Comparison of ENCODE assay signal across 19 cellular contexts in genomic region chr20:3922983-3923339, GRCh38. TPM values are rescaled to one million over a fixed set of nuclear protein-coding genes. Genes with fewer than 3 reads are reported as not detected.
DNase-seq lines count a peak whose midpoint lies in the region; ATAC-seq and TF ChIP-seq lines count a peak whose summit lies in the region.
"Had no signal": no experiment of that assay in that cellular context is flagged by ENCODE, and none has a peak within 500 bp of the region (broad histone marks: within the 10 kb centered on the region; RNA-seq: fewer than 3 reads in every experiment).

No MANE protein-coding gene starts in this region.

- TF ChIP-seq POLR2A in esophagus squamous epithelium (IDR thresholded peaks at IDR 0.05) = no peak

- ATAC-seq in activated T-cell treated with anti-CD3 and anti-CD28 coated beads, Interleukin-2, amount 50 U/mL, for 72 hours (replicated peaks in 1 of 2) = peak in 1 of 2 donors; percentile 47
- ATAC-seq in WTC11 (no peak), omental fat pad (ENCODE audit: low FRiP score) (no peak), GM18511 (IDR thresholded peaks at IDR 0.05; ENCODE audit: unreplicated experiment) (no peak)
- no peak for ATAC-seq in stimulated activated memory B cell treated with anti-CD40 and anti-IgM and Interleukin-4, amounts not matched to agents 10 μg/mL and 1 μg/mL and 100 μg/mL, for 72 hours
- ATAC-seq: HepG2, Panc1, right lobe of liver had no signal

- H3K4me1 Mint-ChIP-seq in activated T-cell treated with anti-CD3 and anti-CD28 coated beads, Interleukin-2, amount 50 U/mL, for 72 hours (ENCODE audit: low read depth) = peaks cover 64% of the 10 kb centered on the region
- peaks cover 30% of the 10 kb centered on the region for H3K4me1 Mint-ChIP-seq in WTC11
- H3K4me1 Mint-ChIP-seq in stimulated activated memory B cell treated with anti-CD40 and anti-IgM and Interleukin-4, amounts not matched to agents 10 μg/mL and 1 μg/mL and 100 μg/mL, for 72 hours = peaks cover 49% of the 10 kb centered on the region

- peak overlapping the region; percentile 91 for H3K27ac Mint-ChIP-seq in activated T-cell treated with anti-CD3 and anti-CD28 coated beads, Interleukin-2, amount 50 U/mL, for 72 hours
- H3K27ac Mint-ChIP-seq in WTC11 = peak overlapping the region; percentile 82; the same call in 1 of the 2 replicates
- peak overlapping the region; percentile 55 for H3K27ac Mint-ChIP-seq in stimulated activated memory B cell treated with anti-CD40 and anti-IgM and Interleukin-4, amounts not matched to agents 10 μg/mL and 1 μg/mL and 100 μg/mL, for 72 hours

- H3K9me3 ChIP-seq in esophagus squamous epithelium = no peaks in the 10 kb centered on the region
- H3K9me3 ChIP-seq: right lobe of liver had no signal

- peak overlapping the region in 3 of 4 donors; percentile 38 to 64 (median 51) for H3K27ac ChIP-seq in esophagus squamous epithelium
- H3K27ac ChIP-seq: right lobe of liver had no signal

- H3K4me1 ChIP-seq in esophagus squamous epithelium = peaks cover 10 to 61% (median 13%) of the 10 kb centered on the region in 3 donors
- H3K4me1 ChIP-seq: right lobe of liver had no signal

- no peak for DNase-seq in activated T-cell treated with anti-CD3 and anti-CD28 coated beads, Interleukin-2, amount 50 U/mL, for 72 hours
- no peak for DNase-seq in activated T-cell treated with anti-CD3 and anti-CD28 coated beads for 4 hours
- DNase-seq in WTC11 (ENCODE audit: low spot score) = no peak
- DNase-seq in esophagus squamous epithelium (lab: John Stamatoyannopoulos, UW) = no peak
- no peak for DNase-seq in omental fat pad (ENCODE audit: low spot score)
- no peak for DNase-seq in NCI-H446 (lab: John Stamatoyannopoulos, UW)
- DNase-seq: ACHN; activated B cell treated with CpG ODN at 0.5 μM for 24 hours; activated CD8-positive, alpha-beta memory T cell treated with anti-CD3 and anti-CD28 coated beads, Interleukin-2, amount 50 U/mL, for 48 hours; amniotic stem cell; HCEC 1CT; NCI-H2081 treated with DMSO at 0.1 percent for 48 hours; NCI-H69; right lobe of liver; stimulated activated CD4-positive, alpha-beta T cell treated with anti-CD3 and anti-CD28 coated beads, Interleukin-4, amount 100 ng/mL, for 24 hours had no signal

- intact Hi-C loops in esophagus squamous epithelium (cut with DNase I) = no loop called here

- H3K27me3 ChIP-seq in esophagus squamous epithelium = no peaks in the 10 kb centered on the region
- H3K27me3 ChIP-seq: right lobe of liver had no signal

- H3K4me3 ChIP-seq in esophagus squamous epithelium = no peak overlapping the region
- H3K4me3 ChIP-seq: right lobe of liver had no signal

- TF ChIP-seq CTCF in WTC11 (IDR thresholded peaks at IDR 0.05) (no peak), esophagus squamous epithelium (IDR thresholded peaks at IDR 0.05) (no peak), omental fat pad (IDR thresholded peaks at IDR 0.05) (no peak)

- peaks cover 4 to 34% of the 10 kb centered on the region in 2 donors for H3K36me3 Mint-ChIP-seq in activated T-cell treated with anti-CD3 and anti-CD28 coated beads, Interleukin-2, amount 50 U/mL, for 72 hours (ENCODE audit: insufficient read depth in 2 of 2)
- H3K36me3 Mint-ChIP-seq in WTC11 = peaks cover 52% of the 10 kb centered on the region
- H3K36me3 Mint-ChIP-seq in stimulated activated memory B cell treated with anti-CD40 and anti-IgM and Interleukin-4, amounts not matched to agents 10 μg/mL and 1 μg/mL and 100 μg/mL, for 72 hours = peaks cover 59% of the 10 kb centered on the region

- CTCF ChIA-PET in WTC11 (lab: Charles Lee) = interaction anchor here (1.1 kb wide), 1 partner anchor 149 kb away, joined by 6 read pairs; no protein-coding TSS in a partner anchor

- H3K4me3 Mint-ChIP-seq in activated T-cell treated with anti-CD3 and anti-CD28 coated beads, Interleukin-2, amount 50 U/mL, for 72 hours = peak overlapping the region; percentile 14 to 37
- no peak overlapping the region for H3K4me3 Mint-ChIP-seq in WTC11
- H3K4me3 Mint-ChIP-seq in stimulated activated memory B cell treated with anti-CD40 and anti-IgM and Interleukin-4, amounts not matched to agents 10 μg/mL and 1 μg/mL and 100 μg/mL, for 72 hours = no peak overlapping the region
- H3K4me3 Mint-ChIP-seq: activated B cell treated with CpG ODN at 0.5 μM for 24 hours had no signal

- H3K27me3 Mint-ChIP-seq in activated T-cell treated with anti-CD3 and anti-CD28 coated beads, Interleukin-2, amount 50 U/mL, for 72 hours (ENCODE audit: low read depth) = no peaks in the 10 kb centered on the region
- no peaks in the 10 kb centered on the region for H3K27me3 Mint-ChIP-seq in WTC11 (ENCODE audit: low read depth)
- no peaks in the 10 kb centered on the region for H3K27me3 Mint-ChIP-seq in stimulated activated memory B cell treated with anti-CD40 and anti-IgM and Interleukin-4, amounts not matched to agents 10 μg/mL and 1 μg/mL and 100 μg/mL, for 72 hours
- H3K27me3 Mint-ChIP-seq: activated B cell treated with CpG ODN at 0.5 μM for 24 hours had no signal

- H3K36me3 ChIP-seq in esophagus squamous epithelium = peaks cover 9 to 86% (median 9%) of the 10 kb centered on the region in 3 donors

- POLR2A ChIA-PET in WTC11 (lab: Charles Lee) = interaction anchor here (0.5 kb wide), 1 partner anchor 13 kb away, joined by 3 read pairs; no protein-coding TSS in a partner anchor

- WGBS in esophagus squamous epithelium, 2 donors = 55 to 67% methylated on average over 4 of the region's 4 CpGs

- no peaks in the 10 kb centered on the region for H3K9me3 Mint-ChIP-seq in activated T-cell treated with anti-CD3 and anti-CD28 coated beads, Interleukin-2, amount 50 U/mL, for 72 hours
- no peaks in the 10 kb centered on the region for H3K9me3 Mint-ChIP-seq in WTC11
- H3K9me3 Mint-ChIP-seq in stimulated activated memory B cell treated with anti-CD40 and anti-IgM and Interleukin-4, amounts not matched to agents 10 μg/mL and 1 μg/mL and 100 μg/mL, for 72 hours = no peaks in the 10 kb centered on the region
- H3K9me3 Mint-ChIP-seq: activated B cell treated with CpG ODN at 0.5 μM for 24 hours had no signal

TF ChIP-seq in WTC11, 78 proteins besides CTCF, POLR2A, EP300 and RAD21 (continues in another document):
- TF ChIP-seq, protein P1, sequence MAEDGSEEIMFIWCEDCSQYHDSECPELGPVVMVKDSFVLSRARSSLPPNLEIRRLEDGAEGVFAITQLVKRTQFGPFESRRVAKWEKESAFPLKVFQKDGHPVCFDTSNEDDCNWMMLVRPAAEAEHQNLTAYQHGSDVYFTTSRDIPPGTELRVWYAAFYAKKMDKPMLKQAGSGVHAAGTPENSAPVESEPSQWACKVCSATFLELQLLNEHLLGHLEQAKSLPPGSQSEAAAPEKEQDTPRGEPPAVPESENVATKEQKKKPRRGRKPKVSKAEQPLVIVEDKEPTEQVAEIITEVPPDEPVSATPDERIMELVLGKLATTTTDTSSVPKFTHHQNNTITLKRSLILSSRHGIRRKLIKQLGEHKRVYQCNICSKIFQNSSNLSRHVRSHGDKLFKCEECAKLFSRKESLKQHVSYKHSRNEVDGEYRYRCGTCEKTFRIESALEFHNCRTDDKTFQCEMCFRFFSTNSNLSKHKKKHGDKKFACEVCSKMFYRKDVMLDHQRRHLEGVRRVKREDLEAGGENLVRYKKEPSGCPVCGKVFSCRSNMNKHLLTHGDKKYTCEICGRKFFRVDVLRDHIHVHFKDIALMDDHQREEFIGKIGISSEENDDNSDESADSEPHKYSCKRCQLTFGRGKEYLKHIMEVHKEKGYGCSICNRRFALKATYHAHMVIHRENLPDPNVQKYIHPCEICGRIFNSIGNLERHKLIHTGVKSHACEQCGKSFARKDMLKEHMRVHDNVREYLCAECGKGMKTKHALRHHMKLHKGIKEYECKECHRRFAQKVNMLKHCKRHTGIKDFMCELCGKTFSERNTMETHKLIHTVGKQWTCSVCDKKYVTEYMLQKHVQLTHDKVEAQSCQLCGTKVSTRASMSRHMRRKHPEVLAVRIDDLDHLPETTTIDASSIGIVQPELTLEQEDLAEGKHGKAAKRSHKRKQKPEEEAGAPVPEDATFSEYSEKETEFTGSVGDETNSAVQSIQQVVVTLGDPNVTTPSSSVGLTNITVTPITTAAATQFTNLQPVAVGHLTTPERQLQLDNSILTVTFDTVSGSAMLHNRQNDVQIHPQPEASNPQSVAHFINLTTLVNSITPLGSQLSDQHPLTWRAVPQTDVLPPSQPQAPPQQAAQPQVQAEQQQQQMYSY (CRISPR knock-in tag; IDR thresholded peaks at IDR 0.05) = no peak
- TF ChIP-seq, protein P2, sequence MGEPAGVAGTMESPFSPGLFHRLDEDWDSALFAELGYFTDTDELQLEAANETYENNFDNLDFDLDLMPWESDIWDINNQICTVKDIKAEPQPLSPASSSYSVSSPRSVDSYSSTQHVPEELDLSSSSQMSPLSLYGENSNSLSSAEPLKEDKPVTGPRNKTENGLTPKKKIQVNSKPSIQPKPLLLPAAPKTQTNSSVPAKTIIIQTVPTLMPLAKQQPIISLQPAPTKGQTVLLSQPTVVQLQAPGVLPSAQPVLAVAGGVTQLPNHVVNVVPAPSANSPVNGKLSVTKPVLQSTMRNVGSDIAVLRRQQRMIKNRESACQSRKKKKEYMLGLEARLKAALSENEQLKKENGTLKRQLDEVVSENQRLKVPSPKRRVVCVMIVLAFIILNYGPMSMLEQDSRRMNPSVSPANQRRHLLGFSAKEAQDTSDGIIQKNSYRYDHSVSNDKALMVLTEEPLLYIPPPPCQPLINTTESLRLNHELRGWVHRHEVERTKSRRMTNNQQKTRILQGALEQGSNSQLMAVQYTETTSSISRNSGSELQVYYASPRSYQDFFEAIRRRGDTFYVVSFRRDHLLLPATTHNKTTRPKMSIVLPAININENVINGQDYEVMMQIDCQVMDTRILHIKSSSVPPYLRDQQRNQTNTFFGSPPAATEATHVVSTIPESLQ (CRISPR knock-in tag; IDR thresholded peaks at IDR 0.05) = no peak
- TF ChIP-seq GRHL2 (CRISPR knock-in tag; IDR thresholded peaks at IDR 0.05; ENCODE audit: insufficient replicate concordance, severe bottlenecking) = no peak
- TF ChIP-seq JAZF1 (CRISPR knock-in tag; IDR thresholded peaks at IDR 0.05) = no peak
- no peak for TF ChIP-seq FOXJ3 (CRISPR knock-in tag; IDR thresholded peaks at IDR 0.05; ENCODE audit: borderline replicate concordance)
- no peak for TF ChIP-seq RORB (CRISPR knock-in tag; IDR thresholded peaks at IDR 0.05)
- no peak for TF ChIP-seq ZNF671 (CRISPR knock-in tag; IDR thresholded peaks at IDR 0.05)
- no peak for TF ChIP-seq ZNF219 (CRISPR knock-in tag; IDR thresholded peaks at IDR 0.05; ENCODE audit: borderline replicate concordance)
- no peak for TF ChIP-seq ZNF138 (CRISPR knock-in tag; conservative IDR thresholded peaks at IDR 0.05)
- TF ChIP-seq CREB1 (CRISPR knock-in tag; IDR thresholded peaks at IDR 0.05) = no peak

RNA-seq across cellular contexts. Expression of gene PANK2, which starts 33.8 kb away (rescaled TPM):
- total RNA-seq in activated T-cell treated with anti-CD3 and anti-CD28 coated beads, Interleukin-2, amount 50 U/mL, for 72 hours = 10 to 100 TPM; 60.6 to 67.4 TPM
- 60.3 to 63.7 TPM (median 62.7 TPM) in 3 replicates for total RNA-seq in WTC11 (2021)
- 10 to 100 TPM; 39.4 to 49.1 (median 46.2) TPM for total RNA-seq in esophagus squamous epithelium
- 10 to 100 TPM; 32.8 to 45.0 (median 39.7) TPM for total RNA-seq in omental fat pad

Comparison
In these comparisons a context has a peak if more than half of its experiments do, and no peak if none do; other contexts are left out.
1. H3K4me3 Mint-ChIP-seq: peak in activated T-cell treated with anti-CD3 and anti-CD28 coated beads, Interleukin-2, amount 50 U/mL, for 72 hours (2 of 2); none in WTC11 (single experiment) and stimulated activated memory B cell treated with anti-CD40 and anti-IgM and Interleukin-4, amounts not matched to agents 10 μg/mL and 1 μg/mL and 100 μg/mL, for 72 hours (single experiment).
2. Peak in every context shown above with its lines, with median percentiles within 50 percentile points of each other: H3K27ac Mint-ChIP-seq.